16 cellular contexts compared by ENCODE assay signal in the genomic region with DNA sequence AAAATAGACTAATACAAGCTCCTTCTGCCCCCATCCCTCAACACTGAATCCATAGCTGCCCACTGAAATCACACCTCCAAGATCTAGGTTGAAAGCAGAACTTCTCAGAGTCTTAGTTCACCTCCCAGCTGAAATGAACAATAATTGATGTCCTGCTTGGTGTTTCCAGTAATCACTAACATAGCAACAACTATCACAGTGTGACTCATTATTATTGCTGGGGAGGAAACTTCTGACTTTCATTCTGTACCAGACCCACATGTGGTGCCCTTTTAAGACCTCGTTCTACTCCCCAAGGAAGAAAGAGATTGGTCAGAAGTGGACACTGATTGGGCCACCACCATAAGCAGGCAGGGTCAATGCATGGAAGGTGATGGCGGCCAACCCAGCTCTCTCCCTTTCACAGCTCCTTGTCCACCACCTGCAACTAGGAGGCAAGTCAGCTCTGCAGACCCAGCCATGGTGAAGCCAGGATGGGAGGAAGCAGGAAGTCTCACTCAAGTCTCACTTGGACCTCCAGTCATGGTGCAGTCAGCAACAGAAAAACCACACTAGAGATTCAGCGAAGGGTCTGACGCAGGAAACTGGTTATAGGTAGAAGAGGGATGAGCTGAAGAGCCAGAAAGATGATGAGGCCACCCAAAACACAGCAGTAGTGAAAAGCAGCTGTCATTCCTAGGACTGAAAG.
"Had no signal": no experiment of that assay in that cellular context is flagged by ENCODE, and none has a peak within 500 bp of the region (broad histone marks: within the 10 kb centered on the region; RNA-seq: fewer than 3 reads in every experiment).

No MANE protein-coding gene starts in this region.

- H3K27ac Mint-ChIP-seq: dendritic cell treated with granulocyte-macrophage colony-stimulating factor and Interleukin-4, amounts not matched to agents 40 ng/mL and 50 ng/mL, for 4 days; naive thymus-derived CD4-positive, alpha-beta T cell; stimulated activated memory B cell treated with anti-CD40 and anti-IgM and Interleukin-4, amounts not matched to agents 10 μg/mL and 1 μg/mL and 100 μg/mL, for 72 hours had no signal

- H3K9me3 Mint-ChIP-seq: dendritic cell treated with granulocyte-macrophage colony-stimulating factor and Interleukin-4, amounts not matched to agents 40 ng/mL and 50 ng/mL, for 4 days had no signal

- H3K4me3 Mint-ChIP-seq: dendritic cell treated with granulocyte-macrophage colony-stimulating factor and Interleukin-4, amounts not matched to agents 40 ng/mL and 50 ng/mL, for 4 days; naive thymus-derived CD4-positive, alpha-beta T cell; neural crest cell; stimulated activated memory B cell treated with anti-CD40 and anti-IgM and Interleukin-4, amounts not matched to agents 10 μg/mL and 1 μg/mL and 100 μg/mL, for 72 hours had no signal

- H3K4me1 Mint-ChIP-seq: naive thymus-derived CD4-positive, alpha-beta T cell; stimulated activated memory B cell treated with anti-CD40 and anti-IgM and Interleukin-4, amounts not matched to agents 10 μg/mL and 1 μg/mL and 100 μg/mL, for 72 hours had no signal

- ATAC-seq: foreskin keratinocyte; naive thymus-derived CD4-positive, alpha-beta T cell; right cardiac atrium; stimulated activated memory B cell treated with anti-CD40 and anti-IgM and Interleukin-4, amounts not matched to agents 10 μg/mL and 1 μg/mL and 100 μg/mL, for 72 hours had no signal

- DNase-seq: erythroblast; foreskin keratinocyte; mesendoderm; naive thymus-derived CD4-positive, alpha-beta T cell; nucleus accumbens; ovary; right cardiac atrium; stimulated activated CD4-positive, alpha-beta T cell treated with anti-CD3 and anti-CD28 coated beads, Interleukin-4, amount 100 ng/mL, for 1 hour; stimulated activated CD8-positive, alpha-beta memory T cell treated with anti-CD3 and anti-CD28 coated beads, Interleukin-4, amount 100 ng/mL, for 48 hours; stomach; substantia nigra; transverse colon; uterus had no signal

- H3K36me3 Mint-ChIP-seq: naive thymus-derived CD4-positive, alpha-beta T cell; stimulated activated memory B cell treated with anti-CD40 and anti-IgM and Interleukin-4, amounts not matched to agents 10 μg/mL and 1 μg/mL and 100 μg/mL, for 72 hours had no signal
